8 cellular contexts compared by ENCODE assay signal in genomic region chr11:2531277-2531986, GRCh38.
DNase-seq lines count a peak whose midpoint lies in the region; ATAC-seq and TF ChIP-seq lines count a peak whose summit lies in the region.

No MANE protein-coding gene starts in this region.

- WGBS in suprapubic skin = 41% methylated on average over 5 of the region's 14 CpGs

- H3K27ac ChIP-seq in GM23338 (ENCODE audit: low read depth) (no peak overlapping the region), suprapubic skin (no peak overlapping the region)

- H3F3A ChIP-seq in GM23338 (replicated peaks; ENCODE audit: low read depth) = peaks cover 6% of the 10 kb centered on the region; the same call in 1 of the 2 replicates

- peaks cover 29% of the 10 kb centered on the region for H3K27me3 Mint-ChIP-seq in GM23338 (ENCODE audit: insufficient read depth, low read depth, poor library complexity)
- peaks cover 2% of the 10 kb centered on the region for H3K27me3 Mint-ChIP-seq in activated T-helper 1 cell treated with anti-CD3 and anti-CD28 coated beads, Interleukin-12 subunit alpha, Interleukin-12 subunit beta, Interleukin-2, Interleukin-4 antibody, amounts not matched to agents 30 ng/mL and 10 ng/mL and 1 ng/mL, durations not matched to agents 14 hours and 24 hours and 36 hours (ENCODE audit: insufficient read depth)

- H3K9me3 Mint-ChIP-seq in GM23338 = no peaks in the 10 kb centered on the region; the same call in 2 of the 3 replicates
- H3K9me3 Mint-ChIP-seq in activated T-helper 1 cell treated with anti-CD3 and anti-CD28 coated beads, Interleukin-12 subunit alpha, Interleukin-12 subunit beta, Interleukin-2, Interleukin-4 antibody, amounts not matched to agents 30 ng/mL and 10 ng/mL and 1 ng/mL, durations not matched to agents 14 hours and 24 hours and 36 hours = no peaks in the 10 kb centered on the region

- TF ChIP-seq EP300 in suprapubic skin (IDR thresholded peaks at IDR 0.05) = no peak

- TF ChIP-seq POLR2A in suprapubic skin (IDR thresholded peaks at IDR 0.05) = no peak

- TF ChIP-seq CTCF in GM23338 (conservative IDR thresholded peaks at IDR 0.05; ENCODE audit: low read depth in 2 of 2) (peak; percentile 82 to 98), fibroblast of the aortic adventitia (IDR thresholded peaks at IDR 0.05; ENCODE audit: insufficient read depth, low read length) (peak; percentile 96), suprapubic skin (IDR thresholded peaks at IDR 0.05) (peak; percentile 89 to 90)

- no peak overlapping the region for H3K4me2 ChIP-seq in GM23338

- no peak overlapping the region for H3K4me3 Mint-ChIP-seq in GM23338
- no peak overlapping the region for H3K4me3 Mint-ChIP-seq in activated T-helper 1 cell treated with anti-CD3 and anti-CD28 coated beads, Interleukin-12 subunit alpha, Interleukin-12 subunit beta, Interleukin-2, Interleukin-4 antibody, amounts not matched to agents 30 ng/mL and 10 ng/mL and 1 ng/mL, durations not matched to agents 14 hours and 24 hours and 36 hours

- H2AFZ ChIP-seq in GM23338 = no peak overlapping the region

- no peaks in the 10 kb centered on the region for H3K9me3 ChIP-seq in suprapubic skin

- H3K4me1 ChIP-seq in GM23338 (ENCODE audit: insufficient read depth) (peaks cover 8% of the 10 kb centered on the region; the same call in 1 of the 2 replicates), suprapubic skin (peaks cover 26% of the 10 kb centered on the region)

- no peaks in the 10 kb centered on the region for H3K9me2 ChIP-seq in GM23338 (ENCODE audit: insufficient read depth)

- peak; percentile 41 for ATAC-seq in GM23338
- no peak for ATAC-seq in GM21619 (IDR thresholded peaks at IDR 0.05; ENCODE audit: unreplicated experiment)

- H3K79me2 ChIP-seq in GM23338 (replicated peaks; ENCODE audit: insufficient read depth) = no peaks in the 10 kb centered on the region

- H3K4me1 Mint-ChIP-seq in GM23338 = peaks cover 9% of the 10 kb centered on the region; the same call in 2 of the 3 replicates
- peaks cover 13% of the 10 kb centered on the region for H3K4me1 Mint-ChIP-seq in activated T-helper 1 cell treated with anti-CD3 and anti-CD28 coated beads, Interleukin-12 subunit alpha, Interleukin-12 subunit beta, Interleukin-2, Interleukin-4 antibody, amounts not matched to agents 30 ng/mL and 10 ng/mL and 1 ng/mL, durations not matched to agents 14 hours and 24 hours and 36 hours (ENCODE audit: low read depth)

- DNase-seq in AG08396 (ENCODE audit: low spot score) (peak; percentile 87), GM23338 (ENCODE audit: low spot score) (peak; percentile 82), OCI-M1 (lab: John Stamatoyannopoulos, UW) (peak; percentile 82), fibroblast of the aortic adventitia (ENCODE audit: low read depth) (peak; percentile 58), nucleus accumbens (lab: John Stamatoyannopoulos, UW) (peak in 45 of 56 donors; percentile 10 to 84 (median 48)), suprapubic skin (ENCODE audit: low spot score in 2 of 2) (peak in 1 of 2 donors; percentile 76)
- peak; percentile 46 for DNase-seq in activated T-helper 1 cell treated with anti-CD3 and anti-CD28 coated beads, Interleukin-12 subunit alpha, Interleukin-12 subunit beta, Interleukin-2, Interleukin-4 antibody, amounts not matched to agents 30 ng/mL and 10 ng/mL and 1 ng/mL, durations not matched to agents 14 hours and 24 hours and 36 hours (ENCODE audit: low spot score)

- intact Hi-C loops in activated T-helper 1 cell treated with anti-CD3 and anti-CD28 coated beads, Interleukin-12 subunit alpha, Interleukin-12 subunit beta, Interleukin-2, Interleukin-4 antibody, amounts not matched to agents 30 ng/mL and 10 ng/mL and 1 ng/mL, durations not matched to agents 14 hours and 24 hours and 36 hours (cut with micrococcal nuclease) = loop anchor here (1.0 to 10.0 kb wide), 3 partner anchors 166 to 337 kb away; partner anchors contain the start of gene KCNQ1OT1

- no peaks in the 10 kb centered on the region for H4K20me1 ChIP-seq in GM23338 (replicated peaks; ENCODE audit: insufficient read depth)

- no peaks in the 10 kb centered on the region for H3K36me3 Mint-ChIP-seq in GM23338 (ENCODE audit: low read depth)
- no peaks in the 10 kb centered on the region for H3K36me3 Mint-ChIP-seq in activated T-helper 1 cell treated with anti-CD3 and anti-CD28 coated beads, Interleukin-12 subunit alpha, Interleukin-12 subunit beta, Interleukin-2, Interleukin-4 antibody, amounts not matched to agents 30 ng/mL and 10 ng/mL and 1 ng/mL, durations not matched to agents 14 hours and 24 hours and 36 hours (ENCODE audit: low read depth)

- H3K27ac Mint-ChIP-seq in GM23338 = no peak overlapping the region
- no peak overlapping the region for H3K27ac Mint-ChIP-seq in activated T-helper 1 cell treated with anti-CD3 and anti-CD28 coated beads, Interleukin-12 subunit alpha, Interleukin-12 subunit beta, Interleukin-2, Interleukin-4 antibody, amounts not matched to agents 30 ng/mL and 10 ng/mL and 1 ng/mL, durations not matched to agents 14 hours and 24 hours and 36 hours

- H3K27me3 ChIP-seq in GM23338 (ENCODE audit: insufficient read depth) (no peaks in the 10 kb centered on the region), suprapubic skin (peaks cover 17% of the 10 kb centered on the region)

- H3K36me3 ChIP-seq in GM23338 (ENCODE audit: insufficient read depth) = no peaks in the 10 kb centered on the region
- H3K36me3 ChIP-seq in suprapubic skin = no peaks in the 10 kb centered on the region

- H3K4me3 ChIP-seq in GM23338 = no peak overlapping the region
- H3K4me3 ChIP-seq in fibroblast of the aortic adventitia (ENCODE audit: low read depth, low read length) = no peak overlapping the region
- H3K4me3 ChIP-seq in suprapubic skin = no peak overlapping the region

TF ChIP-seq in GM23338, 12 proteins besides CTCF, POLR2A, EP300 and RAD21 (continues in another document):
- TF ChIP-seq, protein P1, sequence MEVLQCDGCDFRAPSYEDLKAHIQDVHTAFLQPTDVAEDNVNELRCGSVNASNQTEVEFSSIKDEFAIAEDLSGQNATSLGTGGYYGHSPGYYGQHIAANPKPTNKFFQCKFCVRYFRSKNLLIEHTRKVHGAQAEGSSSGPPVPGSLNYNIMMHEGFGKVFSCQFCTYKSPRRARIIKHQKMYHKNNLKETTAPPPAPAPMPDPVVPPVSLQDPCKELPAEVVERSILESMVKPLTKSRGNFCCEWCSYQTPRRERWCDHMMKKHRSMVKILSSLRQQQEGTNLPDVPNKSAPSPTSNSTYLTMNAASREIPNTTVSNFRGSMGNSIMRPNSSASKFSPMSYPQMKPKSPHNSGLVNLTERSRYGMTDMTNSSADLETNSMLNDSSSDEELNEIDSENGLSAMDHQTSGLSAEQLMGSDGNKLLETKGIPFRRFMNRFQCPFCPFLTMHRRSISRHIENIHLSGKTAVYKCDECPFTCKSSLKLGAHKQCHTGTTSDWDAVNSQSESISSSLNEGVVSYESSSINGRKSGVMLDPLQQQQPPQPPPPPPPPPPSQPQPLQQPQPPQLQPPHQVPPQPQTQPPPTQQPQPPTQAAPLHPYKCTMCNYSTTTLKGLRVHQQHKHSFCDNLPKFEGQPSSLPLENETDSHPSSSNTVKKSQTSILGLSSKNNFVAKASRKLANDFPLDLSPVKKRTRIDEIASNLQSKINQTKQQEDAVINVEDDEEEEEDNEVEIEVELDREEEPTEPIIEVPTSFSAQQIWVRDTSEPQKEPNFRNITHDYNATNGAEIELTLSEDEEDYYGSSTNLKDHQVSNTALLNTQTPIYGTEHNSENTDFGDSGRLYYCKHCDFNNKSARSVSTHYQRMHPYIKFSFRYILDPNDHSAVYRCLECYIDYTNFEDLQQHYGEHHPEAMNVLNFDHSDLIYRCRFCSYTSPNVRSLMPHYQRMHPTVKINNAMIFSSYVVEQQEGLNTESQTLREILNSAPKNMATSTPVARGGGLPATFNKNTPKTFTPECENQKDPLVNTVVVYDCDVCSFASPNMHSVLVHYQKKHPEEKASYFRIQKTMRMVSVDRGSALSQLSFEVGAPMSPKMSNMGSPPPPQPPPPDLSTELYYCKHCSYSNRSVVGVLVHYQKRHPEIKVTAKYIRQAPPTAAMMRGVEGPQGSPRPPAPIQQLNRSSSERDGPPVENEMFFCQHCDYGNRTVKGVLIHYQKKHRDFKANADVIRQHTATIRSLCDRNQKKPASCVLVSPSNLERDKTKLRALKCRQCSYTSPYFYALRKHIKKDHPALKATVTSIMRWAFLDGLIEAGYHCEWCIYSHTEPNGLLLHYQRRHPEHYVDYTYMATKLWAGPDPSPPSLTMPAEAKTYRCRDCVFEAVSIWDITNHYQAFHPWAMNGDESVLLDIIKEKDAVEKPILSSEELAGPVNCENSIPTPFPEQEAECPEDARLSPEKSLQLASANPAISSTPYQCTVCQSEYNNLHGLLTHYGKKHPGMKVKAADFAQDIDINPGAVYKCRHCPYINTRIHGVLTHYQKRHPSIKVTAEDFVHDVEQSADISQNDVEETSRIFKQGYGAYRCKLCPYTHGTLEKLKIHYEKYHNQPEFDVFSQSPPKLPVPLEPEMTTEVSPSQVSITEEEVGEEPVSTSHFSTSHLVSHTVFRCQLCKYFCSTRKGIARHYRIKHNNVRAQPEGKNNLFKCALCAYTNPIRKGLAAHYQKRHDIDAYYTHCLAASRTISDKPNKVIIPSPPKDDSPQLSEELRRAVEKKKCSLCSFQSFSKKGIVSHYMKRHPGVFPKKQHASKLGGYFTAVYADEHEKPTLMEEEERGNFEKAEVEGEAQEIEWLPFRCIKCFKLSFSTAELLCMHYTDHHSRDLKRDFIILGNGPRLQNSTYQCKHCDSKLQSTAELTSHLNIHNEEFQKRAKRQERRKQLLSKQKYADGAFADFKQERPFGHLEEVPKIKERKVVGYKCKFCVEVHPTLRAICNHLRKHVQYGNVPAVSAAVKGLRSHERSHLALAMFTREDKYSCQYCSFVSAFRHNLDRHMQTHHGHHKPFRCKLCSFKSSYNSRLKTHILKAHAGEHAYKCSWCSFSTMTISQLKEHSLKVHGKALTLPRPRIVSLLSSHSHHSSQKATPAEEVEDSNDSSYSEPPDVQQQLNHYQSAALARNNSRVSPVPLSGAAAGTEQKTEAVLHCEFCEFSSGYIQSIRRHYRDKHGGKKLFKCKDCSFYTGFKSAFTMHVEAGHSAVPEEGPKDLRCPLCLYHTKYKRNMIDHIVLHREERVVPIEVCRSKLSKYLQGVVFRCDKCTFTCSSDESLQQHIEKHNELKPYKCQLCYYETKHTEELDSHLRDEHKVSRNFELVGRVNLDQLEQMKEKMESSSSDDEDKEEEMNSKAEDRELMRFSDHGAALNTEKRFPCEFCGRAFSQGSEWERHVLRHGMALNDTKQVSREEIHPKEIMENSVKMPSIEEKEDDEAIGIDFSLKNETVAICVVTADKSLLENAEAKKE (CRISPR knock-in tag; IDR thresholded peaks at IDR 0.05) = no peak
- no peak for TF ChIP-seq ZNF114 (CRISPR knock-in tag; IDR thresholded peaks at IDR 0.05)
